ENCODE assay signal across 20 cellular contexts in genomic region chr3:195805181-195805580, GRCh38. TPM values are rescaled to one million over a fixed set of nuclear protein-coding genes. Genes with fewer than 3 reads are reported as not detected.
DNase-seq lines count a peak whose midpoint lies in the region; ATAC-seq, FAIRE-seq and TF ChIP-seq lines count a peak whose summit lies in the region.
"Had no signal": no experiment of that assay in that cellular context is flagged by ENCODE, and none has a peak within 500 bp of the region (broad histone marks: within the 10 kb centered on the region; RNA-seq: fewer than 3 reads in every experiment).

No MANE protein-coding gene starts in this region.

- TF ChIP-seq POLR2A in breast epithelium (IDR thresholded peaks at IDR 0.05) (no peak), upper lobe of left lung (IDR thresholded peaks at IDR 0.05) (no peak)

- BruUV-seq in mammary epithelial cell (replicated peaks; lab: Mats Ljungman, UMichigan): no TSS peak

- H3K4me3 ChIP-seq in breast epithelium (no peak overlapping the region), mammary epithelial cell (replicated peaks in 1 of 3; ENCODE audit: insufficient read depth in 1 of 3, low read depth in 2 of 3, low read length in 3 of 3) (no peak overlapping the region), upper lobe of left lung (no peak overlapping the region), small intestine (ENCODE audit: low read depth in 1 of 2, low read length in 2 of 2) (no peak overlapping the region)
- H3K4me3 ChIP-seq: lower lobe of right lung, MG63 had no signal

- no peak for TF ChIP-seq CTCF in breast epithelium (IDR thresholded peaks at IDR 0.05)
- TF ChIP-seq CTCF in mammary epithelial cell (conservative IDR thresholded peaks at IDR 0.05 in 1 of 2, IDR thresholded peaks at IDR 0.05 in 1 of 2; ENCODE audit: extremely low read depth in 1 of 2, insufficient read depth in 1 of 2, low read depth in 1 of 2, low read length in 2 of 2): no peak
- no peak for TF ChIP-seq CTCF in upper lobe of left lung (IDR thresholded peaks at IDR 0.05)
- no peak for TF ChIP-seq CTCF in type B pancreatic cell (conservative IDR thresholded peaks at IDR 0.05)

- peaks cover 13% of the 10 kb centered on the region for H3K9me3 Mint-ChIP-seq in activated CD8-positive, alpha-beta T cell treated with anti-CD3 and anti-CD28 coated beads, Interleukin-2, amount 10 ng/mL, durations not matched to agents 7 days and 5 days (ENCODE audit: insufficient read depth)
- H3K9me3 Mint-ChIP-seq in type B pancreatic cell: no peaks in the 10 kb centered on the region
- H3K9me3 Mint-ChIP-seq: activated T-cell treated with anti-CD3 and anti-CD28 coated beads, Interleukin-2, amount 50 U/mL, for 24 hours; CD4-positive, alpha-beta memory T cell; IgD-negative memory B cell had no signal

- H3K27ac Mint-ChIP-seq in activated CD8-positive, alpha-beta T cell treated with anti-CD3 and anti-CD28 coated beads, Interleukin-2, amount 10 ng/mL, durations not matched to agents 7 days and 5 days: peak overlapping the region; percentile 89
- no peak overlapping the region for H3K27ac Mint-ChIP-seq in type B pancreatic cell
- H3K27ac Mint-ChIP-seq: IgD-negative memory B cell had no signal

- H3K4me2 ChIP-seq in mammary epithelial cell (ENCODE audit: insufficient read depth, low read depth, low read length): no peak overlapping the region

- no peaks in the 10 kb centered on the region for H3K36me3 ChIP-seq in breast epithelium
- H3K36me3 ChIP-seq in mammary epithelial cell (ENCODE audit: insufficient read depth, low read length): no peaks in the 10 kb centered on the region
- no peaks in the 10 kb centered on the region for H3K36me3 ChIP-seq in upper lobe of left lung
- H3K36me3 ChIP-seq in small intestine (ENCODE audit: control insufficient read depth in 2 of 2, insufficient read depth in 2 of 2, low read length in 2 of 2): no peaks in the 10 kb centered on the region
- H3K36me3 ChIP-seq: lower lobe of right lung, MG63 had no signal

- CTCF ChIA-PET in mammary epithelial cell (lab: Charles Lee; ENCODE audit: low non-redundant PET): no interaction called here
- CTCF ChIA-PET in activated CD8-positive, alpha-beta T cell treated with anti-CD3 and anti-CD28 coated beads, Interleukin-2, amount 10 ng/mL, durations not matched to agents 7 days and 5 days (lab: Charles Lee): interaction anchor here (1.0 to 2.3 kb wide), 3 partner anchors 14 to 109 kb away, joined by 3 to 10 read pairs (median 3); no protein-coding TSS in a partner anchor

- TF ChIP-seq EP300 in upper lobe of left lung (IDR thresholded peaks at IDR 0.05): no peak

- no peak for ATAC-seq in activated CD8-positive, alpha-beta T cell treated with anti-CD3 and anti-CD28 coated beads, Interleukin-2, amount 10 ng/mL, durations not matched to agents 7 days and 5 days
- ATAC-seq in upper lobe of left lung (ENCODE audit: low FRiP score in 2 of 2): no peak

- dilution Hi-C loops in mammary epithelial cell (cut with HindIII; ENCODE audit: low sequenced_read_pairs): no loop called here

- H2AFZ ChIP-seq in mammary epithelial cell (ENCODE audit: low read depth, low read length): no peak overlapping the region

- DNase-seq in breast epithelium (ENCODE audit: low spot score in 2 of 2) (peak in 1 of 2 donors; percentile 24), mammary epithelial cell (no peak), islet precursor cell (peak; percentile 42), upper lobe of left lung (peak in 1 of 2 donors; percentile 14), type B pancreatic cell (ENCODE audit: extremely low spot score, unreplicated experiment) (no peak), small intestine (no peak), dermis blood vessel endothelial cell (no peak)
- no peak for DNase-seq in activated CD8-positive, alpha-beta T cell treated with anti-CD3 and anti-CD28 coated beads, Interleukin-2, amount 10 ng/mL, durations not matched to agents 7 days and 5 days
- DNase-seq: activated CD4-positive, alpha-beta T cell treated with anti-CD3 and anti-CD28 coated beads for 48 hours; activated T-cell treated with anti-CD3 and anti-CD28 coated beads, Interleukin-2, amount 50 U/mL, for 24 hours; CD4-positive, alpha-beta memory T cell; cortex of kidney; lower lobe of right lung; MG63; NCI-H1436 treated with DMSO at 0.1 percent for 48 hours; NCI-H2171; retina; stimulated activated CD4-positive, alpha-beta T cell treated with anti-CD3 and anti-CD28 coated beads, Interleukin-12 subunit alpha, Interleukin-12 subunit beta, amount 100 ng/mL, for 4 hours had no signal

- no peak overlapping the region for H3K4me3 Mint-ChIP-seq in activated CD8-positive, alpha-beta T cell treated with anti-CD3 and anti-CD28 coated beads, Interleukin-2, amount 10 ng/mL, durations not matched to agents 7 days and 5 days
- H3K4me3 Mint-ChIP-seq in type B pancreatic cell: no peak overlapping the region

- 86% methylated on average over 14 of the region's 14 CpGs for WGBS in mammary epithelial cell (ENCODE audit: low coverage, missing lambda C conversion rate)
- 94 to 97% methylated on average over 12 to 14 of the region's 14 CpGs for WGBS in upper lobe of left lung, 2 donors
- 85 to 93% (median 92%) methylated on average over 14 of the region's 14 CpGs for WGBS in small intestine, 3 donors

- intact Hi-C loops in breast epithelium (cut with DNase I; ENCODE audit: low total_unique reads) (no loop called here), mammary epithelial cell (cut with micrococcal nuclease) (no loop called here)

- no peak for FAIRE-seq in small intestine (lab: Jason Lieb, UNC)
- FAIRE-seq: islet of Langerhans had no signal

- POLR2A ChIA-PET in activated CD8-positive, alpha-beta T cell treated with anti-CD3 and anti-CD28 coated beads, Interleukin-2, amount 10 ng/mL, durations not matched to agents 7 days and 5 days (lab: Charles Lee): no interaction called here

- H3K9me3 ChIP-seq in breast epithelium: no peaks in the 10 kb centered on the region
- no peaks in the 10 kb centered on the region for H3K9me3 ChIP-seq in mammary epithelial cell (replicated peaks; ENCODE audit: insufficient read depth, low read length)
- no peaks in the 10 kb centered on the region for H3K9me3 ChIP-seq in upper lobe of left lung
- H3K9me3 ChIP-seq in small intestine (ENCODE audit: control insufficient read depth, low read depth): no peaks in the 10 kb centered on the region
- H3K9me3 ChIP-seq: lower lobe of right lung, MG63 had no signal

- no peaks in the 10 kb centered on the region for H3K79me2 ChIP-seq in mammary epithelial cell (ENCODE audit: insufficient read depth, low read length)

- H3K27ac ChIP-seq in breast epithelium (peak overlapping the region; percentile 14 to 71), mammary epithelial cell (ENCODE audit: insufficient read depth, low read depth, low read length) (no peak overlapping the region), upper lobe of left lung (peak overlapping the region; percentile 10 to 79 (median 50)), small intestine (ENCODE audit: low read depth in 1 of 2, low read length in 1 of 2) (peak overlapping the region in 1 of 2 donors; percentile 73)

- H3K4me1 Mint-ChIP-seq in activated CD8-positive, alpha-beta T cell treated with anti-CD3 and anti-CD28 coated beads, Interleukin-2, amount 10 ng/mL, durations not matched to agents 7 days and 5 days (ENCODE audit: low read depth): peaks cover 74% of the 10 kb centered on the region
- H3K4me1 Mint-ChIP-seq in type B pancreatic cell (ENCODE audit: unreplicated experiment): peaks cover 17% of the 10 kb centered on the region

- peaks cover 6% of the 10 kb centered on the region for H3K27me3 Mint-ChIP-seq in activated CD8-positive, alpha-beta T cell treated with anti-CD3 and anti-CD28 coated beads, Interleukin-2, amount 10 ng/mL, durations not matched to agents 7 days and 5 days (ENCODE audit: low read depth)
- H3K27me3 Mint-ChIP-seq in type B pancreatic cell: peaks cover 32% of the 10 kb centered on the region

- in situ Hi-C loops in mammary epithelial cell (cut with MboI; ENCODE audit: low sequenced_read_pairs in 2 of 2): no loop called here

- H3K36me3 Mint-ChIP-seq in activated CD8-positive, alpha-beta T cell treated with anti-CD3 and anti-CD28 coated beads, Interleukin-2, amount 10 ng/mL, durations not matched to agents 7 days and 5 days (ENCODE audit: low read depth): peaks cover 42% of the 10 kb centered on the region
- H3K36me3 Mint-ChIP-seq in type B pancreatic cell: no peaks in the 10 kb centered on the region
- H3K36me3 Mint-ChIP-seq: CD4-positive, alpha-beta memory T cell; IgD-negative memory B cell had no signal

- H4K20me1 ChIP-seq in mammary epithelial cell (ENCODE audit: insufficient read depth, low read length): no peaks in the 10 kb centered on the region

- H3K4me1 ChIP-seq in breast epithelium (no peaks in the 10 kb centered on the region), mammary epithelial cell (ENCODE audit: insufficient read depth, low read length) (no peaks in the 10 kb centered on the region), upper lobe of left lung (peaks cover 2 to 53% (median 26%) of the 10 kb centered on the region in 4 donors), small intestine (ENCODE audit: control insufficient read depth in 2 of 2, insufficient read depth in 1 of 2, low read depth in 1 of 2, low read length in 1 of 2) (no peaks in the 10 kb centered on the region)

- H3K27me3 ChIP-seq in breast epithelium (no peaks in the 10 kb centered on the region), mammary epithelial cell (ENCODE audit: insufficient read depth, low read length) (peaks cover 8% of the 10 kb centered on the region), upper lobe of left lung (no peaks in the 10 kb centered on the region), small intestine (ENCODE audit: control insufficient read depth in 2 of 2, insufficient read depth in 2 of 2, low read length in 2 of 2) (peaks cover 2 to 3% of the 10 kb centered on the region in 2 donors)
- H3K27me3 ChIP-seq: MG63 had no signal

- no peak overlapping the region for H3K9ac ChIP-seq in mammary epithelial cell (ENCODE audit: insufficient read depth, low read length)

RNA-seq across cellular contexts. Expression of gene MUC4, which starts 6.5 kb away (rescaled TPM):
- total RNA-seq in breast epithelium (1 to 10 TPM in 1 of 3 donors, under 1 TPM in 1, not detected in 1; under 0.01 to 1.3 TPM), mammary epithelial cell (not detected), upper lobe of left lung (10 to 100 TPM in 4 of 6 donors, 1 to 10 TPM in 2; 4.6 to 75.4 (median 11.3) TPM), type B pancreatic cell (ENCODE audit: low replicate concordance) (1.9 and 2.4 TPM in 2 replicates), dermis blood vessel endothelial cell (0.17 TPM in 1 of 2 replicates, not detected in the other)
- polyA plus RNA-seq in mammary epithelial cell (not detected), small intestine (1 to 10 TPM in 1 of 3 donors, under 1 TPM in 2; under 0.01 to 3.8 (median 0.27) TPM)
- not detected for polyA minus RNA-seq in mammary epithelial cell
- under 1 TPM in 1 of 2 experiments, not detected in 1; 0.05 TPM for total RNA-seq in activated CD8-positive, alpha-beta T cell treated with anti-CD3 and anti-CD28 coated beads, Interleukin-2, amount 10 ng/mL, durations not matched to agents 7 days and 5 days
- total RNA-seq: CD4-positive, alpha-beta memory T cell had no signal
- polyA plus RNA-seq: CD4-positive, alpha-beta memory T cell had no signal
